In the genomic region with DNA sequence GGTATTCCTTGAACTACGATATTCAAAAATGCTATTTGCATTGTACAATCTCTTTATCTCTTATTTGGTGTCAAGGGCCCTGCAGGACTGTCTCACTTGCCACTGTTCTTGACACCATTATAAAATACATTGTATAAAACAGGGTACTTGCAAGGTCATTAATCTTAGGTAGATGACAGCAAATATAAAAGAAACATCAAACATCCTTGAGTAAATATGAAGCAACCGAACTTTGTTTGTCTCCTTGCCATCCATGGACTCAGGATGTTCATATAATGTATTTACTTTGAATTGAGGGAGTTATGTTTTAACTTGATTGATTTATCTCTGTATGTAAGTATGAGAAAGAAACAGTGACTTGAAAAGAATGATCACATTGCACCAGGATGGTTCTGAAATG, we compare ENCODE assay signal across 31 cellular contexts.
"Had no signal": no experiment of that assay in that cellular context is flagged by ENCODE, and none has a peak within 500 bp of the region (broad histone marks: within the 10 kb centered on the region; RNA-seq: fewer than 3 reads in every experiment).

No MANE protein-coding gene starts in this region.

- H3K27ac Mint-ChIP-seq: natural killer cell; nephron; neural progenitor cell; progenitor cell of endocrine pancreas; stimulated activated memory B cell treated with anti-CD40 and anti-IgM and Interleukin-4, amounts not matched to agents 10 μg/mL and 1 μg/mL and 100 μg/mL, for 72 hours; type B pancreatic cell had no signal

- DNase-seq: natural killer cell; occipital lobe; ovary; posterior cingulate gyrus; psoas muscle; right cardiac atrium; spleen; stimulated activated CD4-positive, alpha-beta T cell treated with anti-CD3 and anti-CD28 coated beads, Interleukin-12 subunit alpha, Interleukin-12 subunit beta, amount 100 ng/mL, for 4 hours; stimulated activated CD4-positive, alpha-beta T cell treated with anti-CD3 and anti-CD28 coated beads, Interleukin-1b, Interleukin-23, amount 100 ng/mL, for 48 hours; stimulated activated CD4-positive, alpha-beta T cell treated with anti-CD3 and anti-CD28 coated beads, Interleukin-4, amount 100 ng/mL, for 1 hour; stimulated activated CD4-positive, alpha-beta T cell treated with anti-CD3 and anti-CD28 coated beads, Interleukin-4, amount 100 ng/mL, for 4 hours; stimulated activated CD8-positive, alpha-beta memory T cell treated with anti-CD3 and anti-CD28 coated beads, Interleukin-4, amount 100 ng/mL, for 48 hours; stimulated activated naive CD4-positive, alpha-beta T cell; stimulated activated naive CD8-positive, alpha-beta T cell treated with anti-CD3 and anti-CD28 coated beads, Interleukin-15, amount 100 ng/mL, for 72 hours; stimulated activated naive CD8-positive, alpha-beta T cell treated with anti-CD3 and anti-CD28 coated beads, Interleukin-15, Interleukin-2, amounts not matched to agents 100 U/mL and 50 U/mL, for 24 hours; substantia nigra; testis; tibial artery; transverse colon; upper lobe of right lung; uterus had no signal

- H3K4me1 Mint-ChIP-seq: natural killer cell; nephron; stimulated activated memory B cell treated with anti-CD40 and anti-IgM and Interleukin-4, amounts not matched to agents 10 μg/mL and 1 μg/mL and 100 μg/mL, for 72 hours; stimulated activated naive CD8-positive, alpha-beta T cell treated with anti-CD3 and anti-CD28 coated beads, Interleukin-15, amount 100 ng/mL, for 72 hours had no signal

- H3K4me2 ChIP-seq: neural progenitor cell, smooth muscle cell had no signal

- H3K4me3 Mint-ChIP-seq: natural killer cell; nephron; neural progenitor cell; stimulated activated memory B cell treated with anti-CD40 and anti-IgM and Interleukin-4, amounts not matched to agents 10 μg/mL and 1 μg/mL and 100 μg/mL, for 72 hours; stimulated activated naive CD8-positive, alpha-beta T cell treated with anti-CD3 and anti-CD28 coated beads, Interleukin-15, amount 100 ng/mL, for 72 hours; type B pancreatic cell had no signal

- ATAC-seq: natural killer cell; psoas muscle; right cardiac atrium; sciatic nerve; stimulated activated memory B cell treated with anti-CD40 and anti-IgM and Interleukin-4, amounts not matched to agents 10 μg/mL and 1 μg/mL and 100 μg/mL, for 72 hours; stimulated activated naive CD8-positive, alpha-beta T cell treated with anti-CD3 and anti-CD28 coated beads, Interleukin-15, amount 100 ng/mL, for 72 hours; stimulated activated naive CD8-positive, alpha-beta T cell treated with anti-CD3 and anti-CD28 coated beads, Interleukin-15, Interleukin-2, amounts not matched to agents 100 U/mL and 50 U/mL, for 24 hours; upper lobe of right lung had no signal

- H3K27me3 Mint-ChIP-seq: progenitor cell of endocrine pancreas; stimulated activated memory B cell treated with anti-CD40 and anti-IgM and Interleukin-4, amounts not matched to agents 10 μg/mL and 1 μg/mL and 100 μg/mL, for 72 hours; stimulated activated naive CD8-positive, alpha-beta T cell treated with anti-CD3 and anti-CD28 coated beads, Interleukin-15, amount 100 ng/mL, for 72 hours; type B pancreatic cell had no signal

- H3K27ac ChIP-seq: neural progenitor cell, ovary, parathyroid adenoma, psoas muscle, skin epidermis, spleen, suprapubic skin, testis, tibial artery, transverse colon, upper lobe of right lung, uterus had no signal

- H3K4me1 ChIP-seq: neural progenitor cell, parathyroid adenoma, psoas muscle, spleen, suprapubic skin, testis, tibial artery, transverse colon, upper lobe of right lung, uterus had no signal

- H3K27me3 ChIP-seq: neural progenitor cell, ovary, spleen, suprapubic skin, testis, tibial artery, transverse colon, upper lobe of right lung, uterus had no signal

- H3K9me3 Mint-ChIP-seq: nephron; neural progenitor cell; stimulated activated memory B cell treated with anti-CD40 and anti-IgM and Interleukin-4, amounts not matched to agents 10 μg/mL and 1 μg/mL and 100 μg/mL, for 72 hours; stimulated activated naive CD8-positive, alpha-beta T cell treated with anti-CD3 and anti-CD28 coated beads, Interleukin-15, amount 100 ng/mL, for 72 hours; type B pancreatic cell had no signal

- H3K36me3 Mint-ChIP-seq: natural killer cell; neural progenitor cell; stimulated activated memory B cell treated with anti-CD40 and anti-IgM and Interleukin-4, amounts not matched to agents 10 μg/mL and 1 μg/mL and 100 μg/mL, for 72 hours; type B pancreatic cell had no signal

- H3K9me3 ChIP-seq: ovary, psoas muscle, spleen, suprapubic skin, testis, tibial artery, transverse colon, upper lobe of right lung, uterus had no signal

- H3K36me3 ChIP-seq: neural progenitor cell, ovary, spleen, suprapubic skin, tibial artery, transverse colon, upper lobe of right lung, uterus had no signal

- H3K4me3 ChIP-seq: neural progenitor cell, ovary, psoas muscle, skin epidermis, smooth muscle cell, spleen, suprapubic skin, testis, tibial artery, transverse colon, upper lobe of right lung, uterus had no signal
